In the genomic region with DNA sequence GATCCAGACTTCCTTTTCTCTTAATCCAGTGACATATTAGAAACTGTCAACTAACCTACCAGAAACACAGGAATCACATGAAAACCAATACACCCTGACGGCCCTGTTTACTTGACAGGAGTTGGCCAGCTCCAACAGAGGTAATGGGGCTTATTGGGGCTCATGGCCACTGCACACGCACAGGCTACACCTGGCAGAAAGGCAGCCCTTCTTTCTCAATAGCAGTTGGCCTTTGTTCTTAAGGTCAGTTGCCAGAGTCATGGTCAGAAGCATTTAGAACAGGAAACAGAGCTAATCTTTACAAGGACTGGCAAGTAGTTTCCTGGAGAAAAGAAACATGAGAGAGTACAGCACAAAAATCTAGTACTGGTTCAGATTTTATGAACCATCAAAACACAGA, we compare ENCODE assay signal across 1 cellular context.
A peak's percentile ranks its signal among the peaks of the same experiment; 100 is the strongest.
TF ChIP-seq lines count a peak whose summit lies in the region.

No MANE protein-coding gene starts in this region.

TF ChIP-seq in HepG2, 621 proteins besides CTCF, POLR2A, EP300 and RAD21 (continued from another document):
- TF ChIP-seq SPEN (CRISPR knock-in tag; IDR thresholded peaks at IDR 0.05; ENCODE audit: low read depth) (0 out of 2 replicates have a peak, but pooled peaks have one; percentile 19), ZMYM4 (CRISPR knock-in tag; IDR thresholded peaks at IDR 0.05) (peak; percentile 60; the same call in 1 of the 2 replicates), SOX6 (IDR thresholded peaks at IDR 0.05) (no peak), SOX6 (CRISPR knock-in tag; IDR thresholded peaks at IDR 0.05) (peak; percentile 57), KMT2A (CRISPR knock-in tag; IDR thresholded peaks at IDR 0.05) (no peak)
